In genomic region chr17:19376799-19377198, GRCh38 we compare ENCODE assay signal across 7 cellular contexts. TPM values are rescaled to one million over a fixed set of nuclear protein-coding genes. Genes with fewer than 3 reads are reported as not detected.
DNase-seq lines count a peak whose midpoint lies in the region; ATAC-seq, FAIRE-seq and TF ChIP-seq lines count a peak whose summit lies in the region.

No MANE protein-coding gene starts in this region.

- peaks cover 8% of the 10 kb centered on the region; the same call in 1 of the 2 replicates for H3K23me2 ChIP-seq in H1 (ENCODE audit: low read depth, low read length)

- whole genome bisulfite sequencing in H1 (ENCODE audit: extremely low coverage in 1 of 2, insufficient coverage in 1 of 2, insufficient read length in 1 of 2, insufficient replicate concordance in 2 of 2, low coverage in 1 of 2, low lambda C conversion rate in 2 of 2, missing lambda C conversion rate in 1 of 2), 2 experiments, result 59% methylated on average over 2 of the region's 2 CpGs; no CpG with 5 or more reads in 1 of the 2 experiments

- no peak overlapping the region for H4K8ac ChIP-seq in H1 (ENCODE audit: extremely low read depth, insufficient read depth, low read length)

- no peak overlapping the region for H2BK15ac ChIP-seq in H1 (ENCODE audit: low read length)

- no peak overlapping the region for H3K14ac ChIP-seq in H1 (ENCODE audit: insufficient read length)

- no peak overlapping the region for H3K18ac ChIP-seq in H1 (ENCODE audit: extremely low read depth, low read length)

- CTCF ChIA-PET in H1 (lab: Charles Lee; ENCODE audit: partially characterized antibody), result interaction anchor here (2.2 kb wide), 1 partner anchor 368 kb away, joined by 8 read pairs; no protein-coding TSS in a partner anchor

- H4K91ac ChIP-seq in H1 (replicated peaks; ENCODE audit: insufficient read length, low read length), result no peak overlapping the region

- ATAC-seq in GM23338 (no peak), GM19397 (IDR thresholded peaks at IDR 0.05; ENCODE audit: unreplicated experiment) (no peak), GM19324 (IDR thresholded peaks at IDR 0.05; ENCODE audit: low FRiP score, unreplicated experiment) (no peak)

- H2BK12ac ChIP-seq in H1 (ENCODE audit: low read depth, low read length), result no peak overlapping the region

- H3K36me3 ChIP-seq in GM23338 (ENCODE audit: insufficient read depth) (peaks cover 10% of the 10 kb centered on the region), H1 (ENCODE audit: control insufficient read depth in 2 of 4, insufficient read depth in 4 of 4, low read length in 3 of 4) (peaks cover 15 to 23% (median 16%) of the 10 kb centered on the region in 4 experiments), osteoblast (ENCODE audit: insufficient read depth, low read length) (peaks cover 27% of the 10 kb centered on the region)

- H3K27me3 ChIP-seq in GM23338 (ENCODE audit: insufficient read depth) (no peaks in the 10 kb centered on the region), H1 (replicated peaks in 1 of 4; ENCODE audit: control insufficient read depth in 3 of 4, extremely low read depth in 1 of 4, insufficient read depth in 3 of 4, low read length in 3 of 4) (no peaks in the 10 kb centered on the region), osteoblast (ENCODE audit: insufficient read depth, low read length) (no peaks in the 10 kb centered on the region)

- H2BK120ac ChIP-seq in H1 (replicated peaks; ENCODE audit: low read depth, low read length), result no peak overlapping the region

- H3K4me1 Mint-ChIP-seq in GM23338, result peaks cover 23% of the 10 kb centered on the region

- H3K79me2 ChIP-seq in GM23338 (replicated peaks; ENCODE audit: insufficient read depth), result peaks cover 36% of the 10 kb centered on the region
- H3K79me2 ChIP-seq in H1 (ENCODE audit: control insufficient read depth in 1 of 2, insufficient read depth in 2 of 2, low read length in 2 of 2), result peaks cover 0 to 28% of the 10 kb centered on the region in 2 experiments; a peak in 2 of 4 replicates
- peaks cover 41% of the 10 kb centered on the region for H3K79me2 ChIP-seq in osteoblast (ENCODE audit: insufficient read depth, low read length)

- POLR2A ChIA-PET in H1 (lab: Charles Lee; ENCODE audit: partially characterized antibody), result interaction anchor here (0.9 to 2.8 kb wide), 3 partner anchors 8 to 82 kb away, joined by 3 to 32 read pairs (median 11); partner anchors contain the start of gene B9D1

- peaks cover 11% of the 10 kb centered on the region; the same call in 1 of the 2 replicates for H3F3A ChIP-seq in GM23338 (replicated peaks; ENCODE audit: low read depth)

- H3K56ac ChIP-seq in H1 (replicated peaks; ENCODE audit: insufficient read length, low read depth, low read length), result no peak overlapping the region

- DNase-seq in GM23338 (ENCODE audit: low spot score), result no peak
- DNase-seq in NCI-H69 (lab: John Stamatoyannopoulos, UW), result peak; percentile 29
- DNase-seq in H1 (ENCODE audit: low read depth in 1 of 2, low spot score in 2 of 2), result no peak
- no peak for DNase-seq in osteoblast (ENCODE audit: insufficient read length, low spot score, missing footprints)
- DNase-seq in SK-N-DZ (ENCODE audit: low spot score), result no peak

- peaks cover 13% of the 10 kb centered on the region for H4K20me1 ChIP-seq in GM23338 (replicated peaks; ENCODE audit: insufficient read depth)
- H4K20me1 ChIP-seq in H1 (replicated peaks in 1 of 2; ENCODE audit: control insufficient read depth in 1 of 2, insufficient read depth in 2 of 2, low read length in 2 of 2), result peaks cover 0 to 16% of the 10 kb centered on the region in 2 experiments
- H4K20me1 ChIP-seq in osteoblast (ENCODE audit: insufficient read depth, low read length), result peaks cover 8% of the 10 kb centered on the region

- no peak overlapping the region; a peak in 1 of 7 replicates for H3K9ac ChIP-seq in H1 (replicated peaks in 1 of 4; ENCODE audit: extremely low read depth in 1 of 4, low read depth in 3 of 4, low read length in 3 of 4)

- H3K9me3 Mint-ChIP-seq in GM23338, result no peaks in the 10 kb centered on the region

- peak overlapping the region; percentile 99 for H3K27ac Mint-ChIP-seq in GM23338

- peak overlapping the region; percentile 97 for H3K4me3 Mint-ChIP-seq in GM23338

- H3K23ac ChIP-seq in H1 (ENCODE audit: insufficient read length), result no peak overlapping the region

- peaks cover 8% of the 10 kb centered on the region for H3K79me1 ChIP-seq in H1 (ENCODE audit: low read depth, low read length)

- peak overlapping the region; percentile 75 for H3K4me3 ChIP-seq in GM23338
- H3K4me3 ChIP-seq in H1 (ENCODE audit: extremely low read depth in 1 of 4, insufficient read depth in 2 of 4, low read depth in 3 of 4, low read length in 4 of 4), result peak overlapping the region; percentile 59 to 90 (median 82)
- H3K4me3 ChIP-seq in osteoblast (ENCODE audit: insufficient read depth, low read length), result peak overlapping the region; percentile 96

- H2AFZ ChIP-seq in GM23338, result no peak overlapping the region
- no peak overlapping the region for H2AFZ ChIP-seq in H1 (ENCODE audit: low read length)
- H2AFZ ChIP-seq in osteoblast (ENCODE audit: low read length), result peak overlapping the region; percentile 99

- peak overlapping the region; percentile 90 for H3K4me2 ChIP-seq in GM23338
- H3K4me2 ChIP-seq in H1 (ENCODE audit: insufficient read depth in 1 of 2, low read depth in 2 of 2, low read length in 2 of 2), result peak overlapping the region; percentile 72 to 95
- peak overlapping the region; percentile 98 for H3K4me2 ChIP-seq in osteoblast (ENCODE audit: insufficient read depth, low read length)

- TF ChIP-seq EP300 in H1 (IDR thresholded peaks at IDR 0.05; ENCODE audit: borderline replicate concordance in 1 of 2, low read depth in 2 of 2, low read length in 2 of 2), result no peak

- H3K9me3 ChIP-seq in H1 (ENCODE audit: insufficient read depth in 2 of 2, low read depth in 1 of 2, low read length in 1 of 2) (no peaks in the 10 kb centered on the region), osteoblast (ENCODE audit: low read depth, low read length) (no peaks in the 10 kb centered on the region)

- TF ChIP-seq CTCF in GM23338 (conservative IDR thresholded peaks at IDR 0.05; ENCODE audit: low read depth in 2 of 2), result no peak
- no peak for TF ChIP-seq CTCF in H1 (IDR thresholded peaks at IDR 0.05; ENCODE audit: control extremely low read depth in 1 of 3, insufficient read depth in 1 of 3, low read depth in 1 of 3, low read length in 3 of 3)
- TF ChIP-seq CTCF in osteoblast (IDR thresholded peaks at IDR 0.05; ENCODE audit: extremely low read depth, low read depth, low read length), result no peak

- H3K4me1 ChIP-seq in GM23338 (ENCODE audit: insufficient read depth) (peaks cover 10% of the 10 kb centered on the region), H1 (replicated peaks in 1 of 4; ENCODE audit: control insufficient read depth in 3 of 4, insufficient read depth in 4 of 4, low read length in 3 of 4) (peaks cover 3 to 12% (median 5%) of the 10 kb centered on the region in 4 experiments), osteoblast (ENCODE audit: insufficient read depth, low read length) (peaks cover 21% of the 10 kb centered on the region)

- no peak overlapping the region for H2AK5ac ChIP-seq in H1 (ENCODE audit: low read depth, low read length)

- no peak for TF ChIP-seq POLR2A in H1 (IDR thresholded peaks at IDR 0.05; ENCODE audit: control extremely low read depth in 1 of 2, low read depth in 2 of 2, low read length in 2 of 2)

- H3K36me3 Mint-ChIP-seq in GM23338 (ENCODE audit: low read depth), result peaks cover 28% of the 10 kb centered on the region

- peak overlapping the region; percentile 98 for H3K27ac ChIP-seq in GM23338 (ENCODE audit: low read depth)
- no peak overlapping the region for H3K27ac ChIP-seq in H1 (ENCODE audit: low read depth, low read length)
- H3K27ac ChIP-seq in osteoblast (ENCODE audit: low read depth, low read length), result peak overlapping the region; percentile 98

- no peak for TF ChIP-seq RAD21 in H1 (IDR thresholded peaks at IDR 0.05 in 1 of 2, conservative IDR thresholded peaks at IDR 0.05 in 1 of 2; ENCODE audit: low read depth in 2 of 2, low read length in 2 of 2)

- peaks cover 16% of the 10 kb centered on the region for H3K27me3 Mint-ChIP-seq in GM23338 (ENCODE audit: insufficient read depth, low read depth, poor library complexity)

- FAIRE-seq in H1 (lab: Jason Lieb, UNC), result no peak

- no peak overlapping the region for H4K5ac ChIP-seq in H1 (ENCODE audit: insufficient read length, low read depth, low read length)

- no peak overlapping the region for H3K4ac ChIP-seq in H1 (replicated peaks; ENCODE audit: insufficient read length, low read depth, low read length)

- H2BK20ac ChIP-seq in H1 (ENCODE audit: low read length), result no peak overlapping the region

- no peak overlapping the region for H2BK5ac ChIP-seq in H1 (ENCODE audit: low read depth, low read length)

- no peaks in the 10 kb centered on the region for H3K9me2 ChIP-seq in GM23338 (ENCODE audit: insufficient read depth)

RNA-seq across cellular contexts. Expression of gene MAPK7, which starts 1.5 kb away (rescaled TPM):
- 40.8 and 53.1 TPM in 2 replicates for total RNA-seq in GM23338 (2014; rRNA removed; shearing (Covaris generic))
- polyA plus RNA-seq in GM23338 (2016; fragmentation: Nextera tagmentation; extraction: Ambion mirVana) (15.5 and 15.6 TPM in 2 replicates), H1 (2011; rRNA removed) (15.2 and 31.3 TPM in 2 replicates)
- total RNA-seq in H1 (2021; fragmentation: NEBNext Ultra II Directional; extraction: Animal tissue kit (Norgen Biotek cat#: 25700)), result 28.1 and 33.8 TPM in 2 replicates
- 14.1 TPM for polyA plus RNA-seq in H1 (2011; cell fraction: cytosol; rRNA removed)
- polyA plus RNA-seq in H1 (2011; cell fraction: nucleus; rRNA removed), result 49.4 TPM
- 20.3 to 30.7 TPM (median 27.8 TPM) in 4 replicates for polyA plus RNA-seq in H1 (2012, experiment 1 of 2)
- polyA plus RNA-seq in H1 (2012, experiment 2 of 2), result 32.4 TPM
- 23.0 TPM for polyA plus RNA-seq in H1 (2013, experiment 1 of 2)
- 21.6 TPM for polyA plus RNA-seq in H1 (2013, experiment 2 of 2)
- polyA minus RNA-seq in H1 (2011; rRNA and poly(A)+ RNA removed), result 51.2 and 56.3 TPM in 2 replicates
- 21.0 TPM for polyA minus RNA-seq in H1 (2011; cell fraction: cytosol; rRNA and poly(A)+ RNA removed)
- polyA minus RNA-seq in H1 (2011; cell fraction: nucleus; rRNA and poly(A)+ RNA removed), result 57.7 TPM
- total RNA-seq in osteoblast, result 11.5 and 12.7 TPM in 2 replicates
- 12.4 and 25.4 TPM in 2 replicates for polyA plus RNA-seq in SK-N-DZ (2014; cell fraction: cytosol; rRNA removed)
- 16.0 and 39.5 TPM in 2 replicates for polyA plus RNA-seq in SK-N-DZ (2014; cell fraction: nucleus; rRNA removed)

RNA-seq across cellular contexts. Expression of gene MFAP4, which starts 10.2 kb away (rescaled TPM):
- total RNA-seq in GM23338 (2014; rRNA removed; shearing (Covaris generic)), result 2.6 and 7.7 TPM in 2 replicates
- polyA plus RNA-seq in GM23338 (2016; fragmentation: Nextera tagmentation; extraction: Ambion mirVana) (9.4 and 9.7 TPM in 2 replicates), H1 (2011; rRNA removed) (3.1 and 8.1 TPM in 2 replicates)
- total RNA-seq in H1 (2021; fragmentation: NEBNext Ultra II Directional; extraction: Animal tissue kit (Norgen Biotek cat#: 25700)), result 3.6 and 3.8 TPM in 2 replicates
- 3.4 TPM for polyA plus RNA-seq in H1 (2011; cell fraction: cytosol; rRNA removed)
- 9.6 TPM for polyA plus RNA-seq in H1 (2011; cell fraction: nucleus; rRNA removed)
- 3.4 to 5.8 TPM (median 4.6 TPM) in 4 replicates for polyA plus RNA-seq in H1 (2012, experiment 1 of 2)
- polyA plus RNA-seq in H1 (2012, experiment 2 of 2), result 5.5 TPM
- 6.5 TPM for polyA plus RNA-seq in H1 (2013, experiment 1 of 2)
- polyA plus RNA-seq in H1 (2013, experiment 2 of 2), result 8.6 TPM
- polyA minus RNA-seq in H1 (2011; rRNA and poly(A)+ RNA removed), result 1.9 and 4.1 TPM in 2 replicates
- 3.8 TPM for polyA minus RNA-seq in H1 (2011; cell fraction: cytosol; rRNA and poly(A)+ RNA removed)
- polyA minus RNA-seq in H1 (2011; cell fraction: nucleus; rRNA and poly(A)+ RNA removed), result 2.5 TPM
- total RNA-seq in osteoblast, result 3.6 and 3.8 TPM in 2 replicates
- polyA plus RNA-seq in SK-N-DZ (2014; cell fraction: cytosol; rRNA removed), result 17.9 and 18.6 TPM in 2 replicates
- 7.8 and 11.7 TPM in 2 replicates for polyA plus RNA-seq in SK-N-DZ (2014; cell fraction: nucleus; rRNA removed)

RNA-seq across cellular contexts. Expression of gene B9D1, which starts 14.3 kb away (rescaled TPM):
- total RNA-seq in GM23338 (2014; rRNA removed; shearing (Covaris generic)), result 47.2 and 63.5 TPM in 2 replicates
- polyA plus RNA-seq in GM23338 (2016; fragmentation: Nextera tagmentation; extraction: Ambion mirVana), result 28.6 and 35.2 TPM in 2 replicates
- 24.6 and 25.4 TPM in 2 replicates for total RNA-seq in H1 (2021; fragmentation: NEBNext Ultra II Directional; extraction: Animal tissue kit (Norgen Biotek cat#: 25700))
- polyA plus RNA-seq in H1 (2011; rRNA removed), result 65.7 and 74.8 TPM in 2 replicates
- polyA plus RNA-seq in H1 (2011; cell fraction: cytosol; rRNA removed), result 69.9 TPM
- 99.2 TPM for polyA plus RNA-seq in H1 (2011; cell fraction: nucleus; rRNA removed)
- polyA plus RNA-seq in H1 (2012, experiment 1 of 2), result 26.4 to 39.5 TPM (median 32.7 TPM) in 4 replicates
- polyA plus RNA-seq in H1 (2012, experiment 2 of 2), result 41.1 TPM
- 27.1 TPM for polyA plus RNA-seq in H1 (2013, experiment 1 of 2)
- 26.2 TPM for polyA plus RNA-seq in H1 (2013, experiment 2 of 2)
- polyA minus RNA-seq in H1 (2011; rRNA and poly(A)+ RNA removed), result 28.7 and 41.3 TPM in 2 replicates
- 35.0 TPM for polyA minus RNA-seq in H1 (2011; cell fraction: cytosol; rRNA and poly(A)+ RNA removed)
- 35.7 TPM for polyA minus RNA-seq in H1 (2011; cell fraction: nucleus; rRNA and poly(A)+ RNA removed)
- total RNA-seq in osteoblast, result 20.6 and 21.0 TPM in 2 replicates
- polyA plus RNA-seq in SK-N-DZ (2014; cell fraction: cytosol; rRNA removed), result 23.1 and 46.3 TPM in 2 replicates
- 50.2 and 66.7 TPM in 2 replicates for polyA plus RNA-seq in SK-N-DZ (2014; cell fraction: nucleus; rRNA removed)

RNA-seq across cellular contexts. Expression of gene RNF112, which starts 34.2 kb away (rescaled TPM):
- total RNA-seq in GM23338 (2014; rRNA removed; shearing (Covaris generic)), result 1.5 and 4.1 TPM in 2 replicates
- polyA plus RNA-seq in GM23338 (2016; fragmentation: Nextera tagmentation; extraction: Ambion mirVana) (0.38 and 0.42 TPM in 2 replicates), H1 (2011; rRNA removed) (1.1 and 1.7 TPM in 2 replicates)
- 2.2 and 2.3 TPM in 2 replicates for total RNA-seq in H1 (2021; fragmentation: NEBNext Ultra II Directional; extraction: Animal tissue kit (Norgen Biotek cat#: 25700))
- polyA plus RNA-seq in H1 (2011; cell fraction: cytosol; rRNA removed), result 1.7 TPM
- polyA plus RNA-seq in H1 (2011; cell fraction: nucleus; rRNA removed), result 8.6 TPM
- 1.4 to 3.8 TPM (median 2.5 TPM) in 4 replicates for polyA plus RNA-seq in H1 (2012, experiment 1 of 2)
- polyA plus RNA-seq in H1 (2012, experiment 2 of 2), result 0.79 TPM
- polyA plus RNA-seq in H1 (2013, experiment 1 of 2), result 0.85 TPM
- 0.90 TPM for polyA plus RNA-seq in H1 (2013, experiment 2 of 2)
- polyA minus RNA-seq in H1 (2011; rRNA and poly(A)+ RNA removed), result 0.68 and 0.98 TPM in 2 replicates
- 4.6 TPM for polyA minus RNA-seq in H1 (2011; cell fraction: cytosol; rRNA and poly(A)+ RNA removed)
- 1.6 TPM for polyA minus RNA-seq in H1 (2011; cell fraction: nucleus; rRNA and poly(A)+ RNA removed)
- total RNA-seq in osteoblast, result 0.29 and 0.36 TPM in 2 replicates
- polyA plus RNA-seq in SK-N-DZ (2014; cell fraction: cytosol; rRNA removed), result 11.7 and 18.9 TPM in 2 replicates
- polyA plus RNA-seq in SK-N-DZ (2014; cell fraction: nucleus; rRNA removed), result 74.2 and 97.1 TPM in 2 replicates
